Comparison of ENCODE assay signal across 1 cellular context in genomic region chr2:240501531-240501991, GRCh38.
TF ChIP-seq lines count a peak whose summit lies in the region.

No MANE protein-coding gene starts in this region.

TF ChIP-seq in H1, 55 proteins besides CTCF, POLR2A, EP300 and RAD21:
- TF ChIP-seq RXRA (IDR thresholded peaks at IDR 0.05; ENCODE audit: insufficient read depth, low read depth, low read length) (no peak), E2F6 (IDR thresholded peaks at IDR 0.05) (no peak), SP2 (IDR thresholded peaks at IDR 0.05; ENCODE audit: low read length) (no peak), BRCA1 (IDR thresholded peaks at IDR 0.05; ENCODE audit: low read depth, low read length) (no peak), GABPA (IDR thresholded peaks at IDR 0.05; ENCODE audit: borderline replicate concordance, insufficient read depth, low read length) (no peak), CHD7 (IDR thresholded peaks at IDR 0.05; ENCODE audit: insufficient replicate concordance, low read length) (no peak), HDAC2 (IDR thresholded peaks at IDR 0.05; ENCODE audit: borderline replicate concordance in 1 of 2, low read depth in 2 of 2, low read length in 2 of 2) (no peak), RBBP5 (IDR thresholded peaks at IDR 0.05; ENCODE audit: borderline replicate concordance, low read depth, low read length) (no peak), GTF2F1 (IDR thresholded peaks at IDR 0.05; ENCODE audit: borderline replicate concordance, low read depth, low read length) (no peak), JUN (IDR thresholded peaks at IDR 0.05; ENCODE audit: low read depth, low read length) (no peak)
